In genomic region chr3:49006591-49007067, GRCh38 we compare ENCODE assay signal across 8 cellular contexts. TPM values are rescaled to one million over a fixed set of nuclear protein-coding genes. Genes with fewer than 3 reads are reported as not detected.
A peak's percentile ranks its signal among the peaks of the same experiment; 100 is the strongest.
DNase-seq lines count a peak whose midpoint lies in the region; ATAC-seq, FAIRE-seq and TF ChIP-seq lines count a peak whose summit lies in the region.

No MANE protein-coding gene starts in this region.

- 0 out of 2 replicates have a peak overlapping the region, but pooled peaks have one; percentile 84 for H2BK12ac ChIP-seq in H1 (ENCODE audit: low read depth, low read length)

- H3K27me3 Mint-ChIP-seq in T-helper 1 cell treated with Interleukin-12 subunit alpha and Interleukin-12 subunit beta and Interleukin-4 antibody, amounts not matched to agents 30 μg/mL and 1 μg/mL, for 36 hours (ENCODE audit: low read depth): no peaks in the 10 kb centered on the region

- H3K4ac ChIP-seq in H1 (replicated peaks; ENCODE audit: insufficient read length, low read depth, low read length): peak overlapping the region; percentile 6

- no peak for TF ChIP-seq CTCF in H1 (IDR thresholded peaks at IDR 0.05; ENCODE audit: control extremely low read depth in 1 of 3, insufficient read depth in 1 of 3, low read depth in 1 of 3, low read length in 3 of 3)
- no peak for TF ChIP-seq CTCF in mucosa of descending colon (IDR thresholded peaks at IDR 0.05)
- TF ChIP-seq CTCF in vagina (IDR thresholded peaks at IDR 0.05): no peak
- no peak for TF ChIP-seq CTCF in GM13977 (IDR thresholded peaks at IDR 0.05; ENCODE audit: extremely low read depth, insufficient read depth, missing control alignments)

- TF ChIP-seq EP300 in H1 (IDR thresholded peaks at IDR 0.05; ENCODE audit: borderline replicate concordance in 1 of 2, low read depth in 2 of 2, low read length in 2 of 2): no peak

- no peak overlapping the region for H2BK20ac ChIP-seq in H1 (ENCODE audit: low read length)

- H3K9me3 Mint-ChIP-seq in T-helper 1 cell treated with Interleukin-12 subunit alpha and Interleukin-12 subunit beta and Interleukin-4 antibody, amounts not matched to agents 30 μg/mL and 1 μg/mL, for 36 hours: no peaks in the 10 kb centered on the region

- in situ Hi-C loops in GM13977 (cut with MboI; ENCODE audit: low pct_unique_long_range_greater_than_20kb, low sequenced_read_pairs, unreplicated experiment): no loop called here

- FAIRE-seq in H1 (lab: Jason Lieb, UNC): no peak

- no peak overlapping the region for H3K14ac ChIP-seq in H1 (ENCODE audit: insufficient read length)

- no peak for TF ChIP-seq POLR2A in H1 (IDR thresholded peaks at IDR 0.05; ENCODE audit: control extremely low read depth in 1 of 2, low read depth in 2 of 2, low read length in 2 of 2)
- no peak for TF ChIP-seq POLR2A in vagina (IDR thresholded peaks at IDR 0.05)

- H3K9ac ChIP-seq in H1 (replicated peaks in 1 of 4; ENCODE audit: extremely low read depth in 1 of 4, low read depth in 3 of 4, low read length in 3 of 4): peak overlapping the region; percentile 40 to 99 (median 77)

- H3K56ac ChIP-seq in H1 (replicated peaks; ENCODE audit: insufficient read length, low read depth, low read length): peak overlapping the region; percentile 67

- peaks cover 19% of the 10 kb centered on the region for H3K4me1 Mint-ChIP-seq in T-helper 1 cell treated with Interleukin-12 subunit alpha and Interleukin-12 subunit beta and Interleukin-4 antibody, amounts not matched to agents 30 μg/mL and 1 μg/mL, for 36 hours (ENCODE audit: low read depth)

- ATAC-seq in mucosa of descending colon: peak; percentile 0

- WGBS in H1 (ENCODE audit: extremely low coverage in 1 of 2, insufficient coverage in 1 of 2, insufficient read length in 1 of 2, insufficient replicate concordance in 2 of 2, low coverage in 1 of 2, low lambda C conversion rate in 2 of 2, missing lambda C conversion rate in 1 of 2), 2 experiments: 7% methylated on average over 32 of the region's 32 CpGs; no CpG with 5 or more reads in 1 of the 2 experiments

- CTCF ChIA-PET in H1 (lab: Charles Lee; ENCODE audit: partially characterized antibody): interaction anchor here (0.8 to 24.3 kb wide), 7 partner anchors 9 to 371 kb away, joined by 3 to 467 read pairs (median 6); partner anchors contain the start of genes NDUFAF3, P4HTM and SLC26A6

- no peak overlapping the region for H2AFZ ChIP-seq in H1 (ENCODE audit: low read length)

- DNase-seq in T-helper 1 cell: no peak
- DNase-seq in OCI-M1 (lab: John Stamatoyannopoulos, UW): peak; percentile 40
- no peak for DNase-seq in H1 (ENCODE audit: low read depth in 1 of 2, low spot score in 2 of 2)
- peak in 1 of 3 donors; percentile 76 for DNase-seq in mucosa of descending colon
- DNase-seq in vagina (ENCODE audit: extremely low spot score in 2 of 2): no peak
- DNase-seq in GM13977 (ENCODE audit: low spot score): no peak
- DNase-seq in activated CD4-positive, CD25-positive, alpha-beta regulatory T cell (lab: John Stamatoyannopoulos, UW): no peak

- peak overlapping the region; percentile 99 for H3K27ac Mint-ChIP-seq in T-helper 1 cell treated with Interleukin-12 subunit alpha and Interleukin-12 subunit beta and Interleukin-4 antibody, amounts not matched to agents 30 μg/mL and 1 μg/mL, for 36 hours

- no peak overlapping the region for H2BK15ac ChIP-seq in H1 (ENCODE audit: low read length)

- H4K5ac ChIP-seq in H1 (ENCODE audit: insufficient read length, low read depth, low read length): peak overlapping the region; percentile 79

- H3K4me3 ChIP-seq in H1 (ENCODE audit: extremely low read depth in 1 of 4, insufficient read depth in 2 of 4, low read depth in 3 of 4, low read length in 4 of 4): peak overlapping the region; percentile 66 to 94 (median 92)
- H3K4me3 ChIP-seq in mucosa of descending colon: peak overlapping the region; percentile 51
- H3K4me3 ChIP-seq in vagina: peak overlapping the region; percentile 57 to 77

- peaks cover 7% of the 10 kb centered on the region for H3K36me3 Mint-ChIP-seq in T-helper 1 cell treated with Interleukin-12 subunit alpha and Interleukin-12 subunit beta and Interleukin-4 antibody, amounts not matched to agents 30 μg/mL and 1 μg/mL, for 36 hours (ENCODE audit: low read depth)

- H3K9me3 ChIP-seq in H1 (ENCODE audit: insufficient read depth in 2 of 2, low read depth in 1 of 2, low read length in 1 of 2) (no peaks in the 10 kb centered on the region), mucosa of descending colon (no peaks in the 10 kb centered on the region), vagina (no peaks in the 10 kb centered on the region)

- H3K27ac ChIP-seq in H1 (ENCODE audit: low read depth, low read length): peak overlapping the region; percentile 99; the same call in 1 of the 2 replicates
- H3K27ac ChIP-seq in vagina: peak overlapping the region; percentile 99

- H3K4me1 ChIP-seq in H1 (replicated peaks in 1 of 4; ENCODE audit: control insufficient read depth in 3 of 4, insufficient read depth in 4 of 4, low read length in 3 of 4): peaks cover 0 to 12% (median 6%) of the 10 kb centered on the region in 4 experiments; a peak in 5 of 7 replicates
- H3K4me1 ChIP-seq in mucosa of descending colon (ENCODE audit: low read depth): peaks cover 9% of the 10 kb centered on the region
- peaks cover 18% of the 10 kb centered on the region for H3K4me1 ChIP-seq in vagina

- H2BK120ac ChIP-seq in H1 (replicated peaks; ENCODE audit: low read depth, low read length): no peak overlapping the region

- peaks cover 14% of the 10 kb centered on the region for H3K23me2 ChIP-seq in H1 (ENCODE audit: low read depth, low read length)

- H3K4me3 Mint-ChIP-seq in T-helper 1 cell treated with Interleukin-12 subunit alpha and Interleukin-12 subunit beta and Interleukin-4 antibody, amounts not matched to agents 30 μg/mL and 1 μg/mL, for 36 hours: peak overlapping the region; percentile 99

- H3K36me3 ChIP-seq in H1 (ENCODE audit: control insufficient read depth in 2 of 4, insufficient read depth in 4 of 4, low read length in 3 of 4) (peaks cover 0 to 9% (median 3%) of the 10 kb centered on the region in 4 experiments; a peak in 5 of 8 replicates), mucosa of descending colon (ENCODE audit: low read depth) (no peaks in the 10 kb centered on the region), vagina (no peaks in the 10 kb centered on the region)

- peak overlapping the region; percentile 79 for H4K91ac ChIP-seq in H1 (replicated peaks; ENCODE audit: insufficient read length, low read length)

- peak overlapping the region; percentile 75; the same call in 1 of the 2 replicates for H4K8ac ChIP-seq in H1 (ENCODE audit: extremely low read depth, insufficient read depth, low read length)

- no peak overlapping the region for H3K23ac ChIP-seq in H1 (ENCODE audit: insufficient read length)

- H2BK5ac ChIP-seq in H1 (ENCODE audit: low read depth, low read length): peak overlapping the region; percentile 81; the same call in 1 of the 2 replicates

- intact Hi-C loops in mucosa of descending colon (cut with DNase I, micrococcal nuclease): no loop called here
- intact Hi-C loops in vagina (cut with DNase I): loop anchor here (5.0 kb wide), 1 partner anchor 86 kb away; the partner anchor contains the start of gene QRICH1

- H2AK5ac ChIP-seq in H1 (ENCODE audit: low read depth, low read length): peak overlapping the region; percentile 57; the same call in 1 of the 2 replicates

- H4K20me1 ChIP-seq in H1 (replicated peaks in 1 of 2; ENCODE audit: control insufficient read depth in 1 of 2, insufficient read depth in 2 of 2, low read length in 2 of 2): peaks cover 7 to 15% of the 10 kb centered on the region in 2 experiments

- H3K79me1 ChIP-seq in H1 (ENCODE audit: low read depth, low read length): peaks cover 11% of the 10 kb centered on the region

- H3K4me2 ChIP-seq in H1 (ENCODE audit: insufficient read depth in 1 of 2, low read depth in 2 of 2, low read length in 2 of 2): peak overlapping the region; percentile 95 to 98

- peaks cover 11 to 34% of the 10 kb centered on the region in 2 experiments for H3K79me2 ChIP-seq in H1 (ENCODE audit: control insufficient read depth in 1 of 2, insufficient read depth in 2 of 2, low read length in 2 of 2)

- H3K18ac ChIP-seq in H1 (ENCODE audit: extremely low read depth, low read length): peak overlapping the region; percentile 82

- POLR2A ChIA-PET in H1 (lab: Charles Lee; ENCODE audit: partially characterized antibody): interaction anchor here (0.7 to 38.8 kb wide), 27 partner anchors 4 to 567 kb away, joined by 3 to 1518 read pairs (median 4); partner anchors contain the start of genes ARIH2, CCDC51, CELSR3 and DAG1

- H3K27me3 ChIP-seq in H1 (replicated peaks in 1 of 4; ENCODE audit: control insufficient read depth in 3 of 4, extremely low read depth in 1 of 4, insufficient read depth in 3 of 4, low read length in 3 of 4) (no peaks in the 10 kb centered on the region), vagina (no peaks in the 10 kb centered on the region)

- no peak for TF ChIP-seq RAD21 in H1 (IDR thresholded peaks at IDR 0.05 in 1 of 2, conservative IDR thresholded peaks at IDR 0.05 in 1 of 2; ENCODE audit: low read depth in 2 of 2, low read length in 2 of 2)

RNA-seq across cellular contexts. Expression of gene WDR6, which starts 0.6 kb away (rescaled TPM):
- 180 and 187 TPM in 2 replicates for total RNA-seq in H1 (2021; fragmentation: NEBNext Ultra II Directional; extraction: Animal tissue kit (Norgen Biotek cat#: 25700))
- polyA plus RNA-seq in H1 (2011; rRNA removed): 257 and 340 TPM in 2 replicates
- polyA plus RNA-seq in H1 (2011; cell fraction: cytosol; rRNA removed): 262 TPM
- polyA plus RNA-seq in H1 (2011; cell fraction: nucleus; rRNA removed): 878 TPM
- 176 to 244 TPM (median 215 TPM) in 4 replicates for polyA plus RNA-seq in H1 (2012, experiment 1 of 2)
- polyA plus RNA-seq in H1 (2012, experiment 2 of 2): 172 TPM
- polyA plus RNA-seq in H1 (2013, experiment 1 of 2): 84.5 TPM
- polyA plus RNA-seq in H1 (2013, experiment 2 of 2): 77.8 TPM
- 252 and 296 TPM in 2 replicates for polyA minus RNA-seq in H1 (2011; rRNA and poly(A)+ RNA removed)
- 109 TPM for polyA minus RNA-seq in H1 (2011; cell fraction: cytosol; rRNA and poly(A)+ RNA removed)
- polyA minus RNA-seq in H1 (2011; cell fraction: nucleus; rRNA and poly(A)+ RNA removed): 118 TPM
- total RNA-seq in mucosa of descending colon (100 to 1,000 TPM in 2 of 3 donors, 10 to 100 TPM in 1; 98.5 to 205 (median 165) TPM), vagina (109 TPM)

RNA-seq across cellular contexts. Expression of gene DALRD3, which starts 11.8 kb away (rescaled TPM):
- total RNA-seq in H1 (2021; fragmentation: NEBNext Ultra II Directional; extraction: Animal tissue kit (Norgen Biotek cat#: 25700)): 30.4 and 31.6 TPM in 2 replicates
- polyA plus RNA-seq in H1 (2011; rRNA removed): 86.5 and 95.3 TPM in 2 replicates
- 73.1 TPM for polyA plus RNA-seq in H1 (2011; cell fraction: cytosol; rRNA removed)
- 140 TPM for polyA plus RNA-seq in H1 (2011; cell fraction: nucleus; rRNA removed)
- 34.7 to 40.6 TPM (median 39.8 TPM) in 4 replicates for polyA plus RNA-seq in H1 (2012, experiment 1 of 2)
- 74.3 TPM for polyA plus RNA-seq in H1 (2012, experiment 2 of 2)
- 33.5 TPM for polyA plus RNA-seq in H1 (2013, experiment 1 of 2)
- polyA plus RNA-seq in H1 (2013, experiment 2 of 2): 33.7 TPM
- polyA minus RNA-seq in H1 (2011; rRNA and poly(A)+ RNA removed): 87.2 and 103 TPM in 2 replicates
- polyA minus RNA-seq in H1 (2011; cell fraction: cytosol; rRNA and poly(A)+ RNA removed): 32.7 TPM
- polyA minus RNA-seq in H1 (2011; cell fraction: nucleus; rRNA and poly(A)+ RNA removed): 48.1 TPM
- total RNA-seq in mucosa of descending colon (10 to 100 TPM; 16.7 to 32.7 (median 18.9) TPM), vagina (35.4 TPM)

RNA-seq across cellular contexts. Expression of gene NDUFAF3, which starts 15.3 kb away (rescaled TPM):
- total RNA-seq in H1 (2021; fragmentation: NEBNext Ultra II Directional; extraction: Animal tissue kit (Norgen Biotek cat#: 25700)): 26.2 and 27.8 TPM in 2 replicates
- 45.5 and 52.1 TPM in 2 replicates for polyA plus RNA-seq in H1 (2011; rRNA removed)
- 31.7 TPM for polyA plus RNA-seq in H1 (2011; cell fraction: cytosol; rRNA removed)
- 38.4 TPM for polyA plus RNA-seq in H1 (2011; cell fraction: nucleus; rRNA removed)
- polyA plus RNA-seq in H1 (2012, experiment 1 of 2): 10.4 to 48.0 TPM (median 37.5 TPM) in 4 replicates
- 25.5 TPM for polyA plus RNA-seq in H1 (2012, experiment 2 of 2)
- 38.2 TPM for polyA plus RNA-seq in H1 (2013, experiment 1 of 2)
- 40.2 TPM for polyA plus RNA-seq in H1 (2013, experiment 2 of 2)
- 15.3 and 24.4 TPM in 2 replicates for polyA minus RNA-seq in H1 (2011; rRNA and poly(A)+ RNA removed)
- polyA minus RNA-seq in H1 (2011; cell fraction: cytosol; rRNA and poly(A)+ RNA removed): 24.3 TPM
- 52.4 TPM for polyA minus RNA-seq in H1 (2011; cell fraction: nucleus; rRNA and poly(A)+ RNA removed)
- 10 to 100 TPM; 61.0 to 69.9 (median 63.2) TPM for total RNA-seq in mucosa of descending colon
- 91.3 TPM for total RNA-seq in vagina

RNA-seq across cellular contexts. Expression of gene P4HTM, which starts 16.6 kb away (rescaled TPM):
- 18.6 and 19.1 TPM in 2 replicates for total RNA-seq in H1 (2021; fragmentation: NEBNext Ultra II Directional; extraction: Animal tissue kit (Norgen Biotek cat#: 25700))
- polyA plus RNA-seq in H1 (2011; rRNA removed): 25.4 and 31.1 TPM in 2 replicates
- polyA plus RNA-seq in H1 (2011; cell fraction: cytosol; rRNA removed): 29.9 TPM
- 89.3 TPM for polyA plus RNA-seq in H1 (2011; cell fraction: nucleus; rRNA removed)
- 12.6 to 22.7 TPM (median 21.6 TPM) in 4 replicates for polyA plus RNA-seq in H1 (2012, experiment 1 of 2)
- 14.0 TPM for polyA plus RNA-seq in H1 (2012, experiment 2 of 2)
- 18.0 TPM for polyA plus RNA-seq in H1 (2013, experiment 1 of 2)
- polyA plus RNA-seq in H1 (2013, experiment 2 of 2): 14.1 TPM
- polyA minus RNA-seq in H1 (2011; rRNA and poly(A)+ RNA removed): 34.6 and 38.0 TPM in 2 replicates
- 24.7 TPM for polyA minus RNA-seq in H1 (2011; cell fraction: cytosol; rRNA and poly(A)+ RNA removed)
- 72.0 TPM for polyA minus RNA-seq in H1 (2011; cell fraction: nucleus; rRNA and poly(A)+ RNA removed)
- total RNA-seq in mucosa of descending colon: 10 to 100 TPM; 40.2 to 60.6 (median 41.4) TPM
- 43.5 TPM for total RNA-seq in vagina

RNA-seq across cellular contexts. Expression of gene IMPDH2, which starts 22.6 kb away (rescaled TPM):
- 409 and 419 TPM in 2 replicates for total RNA-seq in H1 (2021; fragmentation: NEBNext Ultra II Directional; extraction: Animal tissue kit (Norgen Biotek cat#: 25700))
- 363 and 374 TPM in 2 replicates for polyA plus RNA-seq in H1 (2011; rRNA removed)
- 511 TPM for polyA plus RNA-seq in H1 (2011; cell fraction: cytosol; rRNA removed)
- polyA plus RNA-seq in H1 (2011; cell fraction: nucleus; rRNA removed): 1,029 TPM
- 385 to 517 TPM (median 516 TPM) in 4 replicates for polyA plus RNA-seq in H1 (2012, experiment 1 of 2)
- polyA plus RNA-seq in H1 (2012, experiment 2 of 2): 474 TPM
- 339 TPM for polyA plus RNA-seq in H1 (2013, experiment 1 of 2)
- 323 TPM for polyA plus RNA-seq in H1 (2013, experiment 2 of 2)
- polyA minus RNA-seq in H1 (2011; rRNA and poly(A)+ RNA removed): 836 and 1,078 TPM in 2 replicates
- 367 TPM for polyA minus RNA-seq in H1 (2011; cell fraction: cytosol; rRNA and poly(A)+ RNA removed)
- polyA minus RNA-seq in H1 (2011; cell fraction: nucleus; rRNA and poly(A)+ RNA removed): 252 TPM
- total RNA-seq in mucosa of descending colon (100 to 1,000 TPM; 113 to 146 (median 114) TPM), vagina (185 TPM)
